17 cellular contexts compared by ENCODE assay signal in genomic region chr5:45578270-45578669, GRCh38.
DNase-seq lines count a peak whose midpoint lies in the region; ATAC-seq and TF ChIP-seq lines count a peak whose summit lies in the region.
"Had no signal": no experiment of that assay in that cellular context is flagged by ENCODE, and none has a peak within 500 bp of the region (broad histone marks: within the 10 kb centered on the region; RNA-seq: fewer than 3 reads in every experiment).

No MANE protein-coding gene starts in this region.

- TF ChIP-seq CTCF in WERI-Rb-1 (IDR thresholded peaks at IDR 0.05; ENCODE audit: low read depth, low read length): no peak

- in situ Hi-C loops in SK-MEL-5 (cut with HindIII; ENCODE audit: low pct_unique_long_range_greater_than_20kb, low sequenced_read_pairs): no loop called here

- no peaks in the 10 kb centered on the region for H3K36me3 ChIP-seq in WERI-Rb-1

- H3K4me3 ChIP-seq in WERI-Rb-1 (ENCODE audit: low read depth, low read length): no peak overlapping the region
- H3K4me3 ChIP-seq: testis had no signal

- no peak overlapping the region for H3K27ac ChIP-seq in WERI-Rb-1
- H3K27ac ChIP-seq: testis had no signal

- no peaks in the 10 kb centered on the region for H3K9me3 ChIP-seq in WERI-Rb-1 (ENCODE audit: severe bottlenecking)
- H3K9me3 ChIP-seq: SK-N-SH, testis had no signal

- DNase-seq in A172 (ENCODE audit: low spot score) (peak; percentile 54), HT1080 (ENCODE audit: low read depth) (peak; percentile 72), SK-MEL-5 (ENCODE audit: low read depth, low spot score) (peak; percentile 28), iris pigment epithelial cell (ENCODE audit: low read depth) (peak; percentile 0), WERI-Rb-1 (no peak), NCI-H2107 treated with DMSO at 0.1 percent for 48 hours (lab: John Stamatoyannopoulos, UW; ENCODE audit: unreplicated experiment) (no peak)
- no peak for DNase-seq in activated effector memory CD4-positive, alpha-beta T cell treated with Interleukin-2 at 50 U/mL for 16 hours
- DNase-seq: ACHN; activated CD8-positive, alpha-beta memory T cell treated with anti-CD3 and anti-CD28 coated beads, Interleukin-2, amount 10 ng/mL, durations not matched to agents 7 days and 5 days; activated effector memory CD4-positive, alpha-beta T cell treated with anti-CD3 and anti-CD28 coated beads, Interleukin-2, amount 50 U/mL, for 16 hours; DMS53; HCEC 1CT; NCI-H1694; NCI-H69; SK-N-SH; testis had no signal

- no peaks in the 10 kb centered on the region for H3K27me3 ChIP-seq in WERI-Rb-1 (ENCODE audit: insufficient read depth, low read depth, severe bottlenecking)
- H3K27me3 ChIP-seq: testis had no signal

- no peak for ATAC-seq in HG03095 (IDR thresholded peaks at IDR 0.05; ENCODE audit: unreplicated experiment)
- ATAC-seq: activated CD8-positive, alpha-beta memory T cell treated with anti-CD3 and anti-CD28 coated beads, Interleukin-2, amount 10 ng/mL, durations not matched to agents 7 days and 5 days had no signal

Comparison
In these comparisons a context has a peak if more than half of its experiments do, and no peak if none do; other contexts are left out.
1. DNase-seq: peak in A172 (single experiment), HT1080 (single experiment), SK-MEL-5 (single experiment) and iris pigment epithelial cell (single experiment); none in activated effector memory CD4-positive, alpha-beta T cell treated with Interleukin-2 at 50 U/mL for 16 hours (single experiment), WERI-Rb-1 (single experiment) and NCI-H2107 treated with DMSO at 0.1 percent for 48 hours (single experiment).